Comparison of ENCODE assay signal across 8 cellular contexts in genomic region chr10:21526952-21527633, GRCh38. TPM values are rescaled to one million over a fixed set of nuclear protein-coding genes. Genes with fewer than 3 reads are reported as not detected.
DNase-seq lines count a peak whose midpoint lies in the region; ATAC-seq and TF ChIP-seq lines count a peak whose summit lies in the region.

No MANE protein-coding gene starts in this region.

- H3K36me3 Mint-ChIP-seq in activated CD8-positive, alpha-beta T cell treated with anti-CD3 and anti-CD28 coated beads, Interleukin-2, amount 10 ng/mL, durations not matched to agents 7 days and 5 days (ENCODE audit: low read depth): peaks cover 4% of the 10 kb centered on the region
- peaks cover 12% of the 10 kb centered on the region for H3K36me3 Mint-ChIP-seq in endothelial cell (ENCODE audit: low read depth, unreplicated experiment)

- no peak for TF ChIP-seq CTCF in endothelial cell (IDR thresholded peaks at IDR 0.05; ENCODE audit: unreplicated experiment)

- peak overlapping the region; percentile 95 for H3K27ac ChIP-seq in mesodermal cell (ENCODE audit: low read depth, low read length, severe bottlenecking)

- H3K4me3 Mint-ChIP-seq in activated CD8-positive, alpha-beta T cell treated with anti-CD3 and anti-CD28 coated beads, Interleukin-2, amount 10 ng/mL, durations not matched to agents 7 days and 5 days: peak overlapping the region; percentile 78
- peak overlapping the region; percentile 98 for H3K4me3 Mint-ChIP-seq in endothelial cell (ENCODE audit: unreplicated experiment)

- H3K4me3 ChIP-seq in mesodermal cell (ENCODE audit: extremely low read depth, insufficient read depth, low read length, poor library complexity, severe bottlenecking): peak overlapping the region; percentile 71

- H3K4me1 ChIP-seq in mesodermal cell (ENCODE audit: control insufficient read depth, insufficient read depth, low read length, poor library complexity, severe bottlenecking): peaks cover 16% of the 10 kb centered on the region

- H3K36me3 ChIP-seq in mesodermal cell (ENCODE audit: control insufficient read depth, insufficient read depth, low read length): no peaks in the 10 kb centered on the region

- WGBS in mesodermal cell (ENCODE audit: insufficient coverage in 2 of 2), 2 experiments: 0 to 1% methylated on average over 28 to 65 of the region's 67 CpGs

- CTCF ChIA-PET in activated CD8-positive, alpha-beta T cell treated with anti-CD3 and anti-CD28 coated beads, Interleukin-2, amount 10 ng/mL, durations not matched to agents 7 days and 5 days (lab: Charles Lee): interaction anchor here (0.9 kb wide), 1 partner anchor 30 kb away, joined by 3 read pairs; no protein-coding TSS in a partner anchor

- peak; percentile 48 for ATAC-seq in activated CD8-positive, alpha-beta T cell treated with anti-CD3 and anti-CD28 coated beads, Interleukin-2, amount 10 ng/mL, durations not matched to agents 7 days and 5 days

- H3K27me3 Mint-ChIP-seq in activated CD8-positive, alpha-beta T cell treated with anti-CD3 and anti-CD28 coated beads, Interleukin-2, amount 10 ng/mL, durations not matched to agents 7 days and 5 days (ENCODE audit: low read depth): peaks cover 54% of the 10 kb centered on the region
- H3K27me3 Mint-ChIP-seq in endothelial cell (ENCODE audit: unreplicated experiment): peaks cover 15% of the 10 kb centered on the region

- peak overlapping the region; percentile 87 for H3K27ac Mint-ChIP-seq in activated CD8-positive, alpha-beta T cell treated with anti-CD3 and anti-CD28 coated beads, Interleukin-2, amount 10 ng/mL, durations not matched to agents 7 days and 5 days
- peak overlapping the region; percentile 99 for H3K27ac Mint-ChIP-seq in endothelial cell (ENCODE audit: unreplicated experiment)

- no peaks in the 10 kb centered on the region for H3K9me3 ChIP-seq in mesodermal cell (ENCODE audit: control insufficient read depth, low read length)

- DNase-seq in SIG-M5 treated with dmso at 0.1 percent for 504 hours (lab: John Stamatoyannopoulos, UW; ENCODE audit: unreplicated experiment) (peak; percentile 47), SIG-M5 (lab: John Stamatoyannopoulos, UW) (no peak), LoVo (ENCODE audit: low spot score) (peak; percentile 59), endothelial cell (ENCODE audit: low spot score) (peak; percentile 82), middle frontal gyrus (ENCODE audit: extremely low spot score, low spot score) (no peak)
- DNase-seq in activated CD8-positive, alpha-beta T cell treated with anti-CD3 and anti-CD28 coated beads, Interleukin-2, amount 10 ng/mL, durations not matched to agents 7 days and 5 days: peak; percentile 42
- DNase-seq in stimulated activated naive CD4-positive, alpha-beta T cell treated with Interleukin-2 at 50 U/mL for 16 hours (lab: John Stamatoyannopoulos, UW): peak; percentile 46

- POLR2A ChIA-PET in activated CD8-positive, alpha-beta T cell treated with anti-CD3 and anti-CD28 coated beads, Interleukin-2, amount 10 ng/mL, durations not matched to agents 7 days and 5 days (lab: Charles Lee): interaction anchor here (0.6 kb wide), 1 partner anchor 9 kb away, joined by 3 read pairs; no protein-coding TSS in a partner anchor

- H3K9me3 Mint-ChIP-seq in activated CD8-positive, alpha-beta T cell treated with anti-CD3 and anti-CD28 coated beads, Interleukin-2, amount 10 ng/mL, durations not matched to agents 7 days and 5 days (ENCODE audit: insufficient read depth): no peaks in the 10 kb centered on the region
- H3K9me3 Mint-ChIP-seq in endothelial cell (ENCODE audit: unreplicated experiment): no peaks in the 10 kb centered on the region

- H3K4me1 Mint-ChIP-seq in activated CD8-positive, alpha-beta T cell treated with anti-CD3 and anti-CD28 coated beads, Interleukin-2, amount 10 ng/mL, durations not matched to agents 7 days and 5 days (ENCODE audit: low read depth): peaks cover 27% of the 10 kb centered on the region
- peaks cover 48% of the 10 kb centered on the region for H3K4me1 Mint-ChIP-seq in endothelial cell (ENCODE audit: unreplicated experiment)

RNA-seq across cellular contexts. Expression of gene SKIDA1, which starts 1.6 kb away (rescaled TPM):
- under 1 TPM; 0.10 to 0.11 TPM for total RNA-seq in activated CD8-positive, alpha-beta T cell treated with anti-CD3 and anti-CD28 coated beads, Interleukin-2, amount 10 ng/mL, durations not matched to agents 7 days and 5 days
- 5.9 TPM for total RNA-seq in endothelial cell (ENCODE audit: unreplicated experiment)
- 11.4 TPM for polyA plus RNA-seq in mesodermal cell (2013, experiment 1 of 2)
- polyA plus RNA-seq in mesodermal cell (2013, experiment 2 of 2): 10.3 TPM

RNA-seq across cellular contexts. Expression of gene MLLT10, which starts 6.9 kb away (rescaled TPM):
- 10 to 100 TPM; 46.0 to 47.1 TPM for total RNA-seq in activated CD8-positive, alpha-beta T cell treated with anti-CD3 and anti-CD28 coated beads, Interleukin-2, amount 10 ng/mL, durations not matched to agents 7 days and 5 days
- total RNA-seq in endothelial cell (ENCODE audit: unreplicated experiment): 50.6 TPM
- polyA plus RNA-seq in mesodermal cell (2013, experiment 1 of 2): 45.1 TPM
- polyA plus RNA-seq in mesodermal cell (2013, experiment 2 of 2): 40.1 TPM

Comparison
In these comparisons a context has a peak if more than half of its experiments do, and no peak if none do; other contexts are left out.
1. DNase-seq: peak in SIG-M5 treated with dmso at 0.1 percent for 504 hours (single experiment), LoVo (single experiment), activated CD8-positive, alpha-beta T cell treated with anti-CD3 and anti-CD28 coated beads, Interleukin-2, amount 10 ng/mL, durations not matched to agents 7 days and 5 days (single experiment), endothelial cell (single experiment) and stimulated activated naive CD4-positive, alpha-beta T cell treated with Interleukin-2 at 50 U/mL for 16 hours (single experiment); none in SIG-M5 (single experiment) and middle frontal gyrus (single experiment).